In the genomic region with DNA sequence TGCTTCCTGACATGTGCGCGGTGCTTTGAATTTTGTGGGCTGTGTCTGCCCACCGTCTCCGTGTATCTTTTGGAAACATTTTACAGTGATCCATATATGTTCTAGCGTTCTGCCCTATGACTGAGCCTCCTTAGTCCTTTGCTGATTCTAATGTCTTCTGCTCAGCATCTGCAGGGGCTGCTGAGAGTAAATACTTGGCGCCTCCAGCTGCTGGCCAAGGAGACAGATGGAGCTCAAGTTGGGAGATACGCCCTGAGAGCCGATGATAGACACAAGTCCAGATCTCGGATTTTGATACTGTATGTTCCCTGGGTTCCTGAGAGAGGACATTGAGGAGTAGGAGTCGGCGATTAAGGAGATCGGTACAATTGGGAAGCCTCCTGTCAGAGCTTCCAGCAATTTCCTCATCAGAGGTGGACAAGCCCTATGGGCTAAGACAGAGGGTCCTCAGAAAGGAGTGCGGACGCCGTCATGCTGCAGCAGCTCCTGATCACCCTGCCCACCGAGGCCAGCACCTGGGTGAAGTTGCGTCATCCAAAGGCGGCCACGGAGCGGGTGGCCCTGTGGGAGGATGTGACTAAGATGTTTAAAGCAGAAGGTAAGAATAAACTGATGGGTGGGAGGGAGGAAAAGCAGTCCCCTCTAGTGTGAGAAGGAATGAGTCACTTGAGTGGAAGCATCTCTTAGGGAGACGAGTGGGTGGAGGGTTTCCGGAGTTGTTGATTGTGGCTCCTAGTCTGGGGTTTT, we compare ENCODE assay signal across 1 cellular context.
TF ChIP-seq lines count a peak whose summit lies in the region.

No MANE protein-coding gene starts in this region.

TF ChIP-seq in GM12878, 131 proteins besides CTCF, POLR2A, EP300 and RAD21 (continued from another document):
- TF ChIP-seq, protein P1, sequence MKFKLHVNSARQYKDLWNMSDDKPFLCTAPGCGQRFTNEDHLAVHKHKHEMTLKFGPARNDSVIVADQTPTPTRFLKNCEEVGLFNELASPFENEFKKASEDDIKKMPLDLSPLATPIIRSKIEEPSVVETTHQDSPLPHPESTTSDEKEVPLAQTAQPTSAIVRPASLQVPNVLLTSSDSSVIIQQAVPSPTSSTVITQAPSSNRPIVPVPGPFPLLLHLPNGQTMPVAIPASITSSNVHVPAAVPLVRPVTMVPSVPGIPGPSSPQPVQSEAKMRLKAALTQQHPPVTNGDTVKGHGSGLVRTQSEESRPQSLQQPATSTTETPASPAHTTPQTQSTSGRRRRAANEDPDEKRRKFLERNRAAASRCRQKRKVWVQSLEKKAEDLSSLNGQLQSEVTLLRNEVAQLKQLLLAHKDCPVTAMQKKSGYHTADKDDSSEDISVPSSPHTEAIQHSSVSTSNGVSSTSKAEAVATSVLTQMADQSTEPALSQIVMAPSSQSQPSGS (IDR thresholded peaks at IDR 0.05; ENCODE audit: low read length), result peak; percentile 80
- peak; percentile 91 for TF ChIP-seq RUNX3 (IDR thresholded peaks at IDR 0.05; ENCODE audit: low read length)
- TF ChIP-seq, protein P2, sequence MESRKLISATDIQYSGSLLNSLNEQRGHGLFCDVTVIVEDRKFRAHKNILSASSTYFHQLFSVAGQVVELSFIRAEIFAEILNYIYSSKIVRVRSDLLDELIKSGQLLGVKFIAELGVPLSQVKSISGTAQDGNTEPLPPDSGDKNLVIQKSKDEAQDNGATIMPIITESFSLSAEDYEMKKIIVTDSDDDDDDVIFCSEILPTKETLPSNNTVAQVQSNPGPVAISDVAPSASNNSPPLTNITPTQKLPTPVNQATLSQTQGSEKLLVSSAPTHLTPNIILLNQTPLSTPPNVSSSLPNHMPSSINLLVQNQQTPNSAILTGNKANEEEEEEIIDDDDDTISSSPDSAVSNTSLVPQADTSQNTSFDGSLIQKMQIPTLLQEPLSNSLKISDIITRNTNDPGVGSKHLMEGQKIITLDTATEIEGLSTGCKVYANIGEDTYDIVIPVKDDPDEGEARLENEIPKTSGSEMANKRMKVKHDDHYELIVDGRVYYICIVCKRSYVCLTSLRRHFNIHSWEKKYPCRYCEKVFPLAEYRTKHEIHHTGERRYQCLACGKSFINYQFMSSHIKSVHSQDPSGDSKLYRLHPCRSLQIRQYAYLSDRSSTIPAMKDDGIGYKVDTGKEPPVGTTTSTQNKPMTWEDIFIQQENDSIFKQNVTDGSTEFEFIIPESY (IDR thresholded peaks at IDR 0.05), result no peak
- TF ChIP-seq PML (IDR thresholded peaks at IDR 0.05; ENCODE audit: low read length), result 0 out of 2 replicates have a peak, but pooled peaks have one; percentile 32
- TF ChIP-seq JUND (IDR thresholded peaks at IDR 0.05; ENCODE audit: low read depth, low read length), result 0 out of 2 replicates have a peak, but pooled peaks have one; percentile 27
- no peak for TF ChIP-seq SMAD5 (IDR thresholded peaks at IDR 0.05; ENCODE audit: low read depth)
- no peak for TF ChIP-seq RELA (IDR thresholded peaks at IDR 0.05; ENCODE audit: borderline replicate concordance, partially characterized antibody)
